Comparison of ENCODE assay signal across 1 cellular context in the genomic region with DNA sequence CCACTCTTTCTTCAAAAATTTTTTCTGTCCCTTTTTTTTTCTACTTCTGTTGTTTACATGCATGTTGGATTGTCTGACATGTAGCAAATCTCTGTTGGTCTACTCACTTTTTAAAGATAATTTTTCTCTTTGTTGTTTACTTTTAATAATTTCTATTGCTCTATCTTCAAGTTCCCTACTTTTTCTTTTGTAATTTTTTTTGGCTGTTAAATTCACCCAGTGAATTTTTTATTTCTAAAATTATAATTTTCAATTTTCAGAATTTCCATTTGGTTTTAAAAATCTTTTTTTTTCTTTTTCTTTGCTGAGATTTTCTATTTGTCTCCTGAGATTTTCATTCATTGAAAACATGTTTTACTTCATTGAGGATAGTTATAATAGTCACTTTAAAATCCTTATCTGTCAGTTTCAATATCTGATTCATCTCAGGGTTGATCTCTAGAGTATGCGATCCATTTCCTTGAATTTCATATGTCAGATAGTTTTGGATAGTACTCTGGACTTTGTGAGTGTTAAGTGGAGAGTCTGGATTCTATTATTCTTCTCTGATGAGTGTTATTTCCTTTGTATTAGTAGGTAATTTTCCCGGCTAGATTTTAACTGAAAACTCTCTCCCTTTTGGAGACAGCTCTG.
TF ChIP-seq lines count a peak whose summit lies in the region.

No MANE protein-coding gene starts in this region.

TF ChIP-seq in IMR-90, 13 proteins besides CTCF, POLR2A, EP300 and RAD21:
- TF ChIP-seq FOS (IDR thresholded peaks at IDR 0.05; ENCODE audit: low read depth, low read length) (no peak), MAFK (IDR thresholded peaks at IDR 0.05; ENCODE audit: low read depth, low read length) (no peak), NFE2L2 (IDR thresholded peaks at IDR 0.05; ENCODE audit: low read depth, low read length) (no peak), CEBPB (IDR thresholded peaks at IDR 0.05; ENCODE audit: low read depth, low read length) (no peak), RFX5 (IDR thresholded peaks at IDR 0.05; ENCODE audit: low read depth, low read length) (no peak), SMC3 (IDR thresholded peaks at IDR 0.05; ENCODE audit: low read depth, low read length) (no peak), RCOR1 (IDR thresholded peaks at IDR 0.05; ENCODE audit: insufficient replicate concordance, low read length) (no peak)
- TF ChIP-seq, protein P1, sequence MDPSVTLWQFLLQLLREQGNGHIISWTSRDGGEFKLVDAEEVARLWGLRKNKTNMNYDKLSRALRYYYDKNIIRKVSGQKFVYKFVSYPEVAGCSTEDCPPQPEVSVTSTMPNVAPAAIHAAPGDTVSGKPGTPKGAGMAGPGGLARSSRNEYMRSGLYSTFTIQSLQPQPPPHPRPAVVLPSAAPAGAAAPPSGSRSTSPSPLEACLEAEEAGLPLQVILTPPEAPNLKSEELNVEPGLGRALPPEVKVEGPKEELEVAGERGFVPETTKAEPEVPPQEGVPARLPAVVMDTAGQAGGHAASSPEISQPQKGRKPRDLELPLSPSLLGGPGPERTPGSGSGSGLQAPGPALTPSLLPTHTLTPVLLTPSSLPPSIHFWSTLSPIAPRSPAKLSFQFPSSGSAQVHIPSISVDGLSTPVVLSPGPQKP (IDR thresholded peaks at IDR 0.05; ENCODE audit: borderline replicate concordance, low read depth, low read length) = no peak
